Comparison of ENCODE assay signal across 11 cellular contexts in genomic region chr6:126672654-126673053, GRCh38.
DNase-seq lines count a peak whose midpoint lies in the region; ATAC-seq and TF ChIP-seq lines count a peak whose summit lies in the region.
"Had no signal": no experiment of that assay in that cellular context is flagged by ENCODE, and none has a peak within 500 bp of the region (broad histone marks: within the 10 kb centered on the region; RNA-seq: fewer than 3 reads in every experiment).

No MANE protein-coding gene starts in this region.

- intact Hi-C loops in left colon (cut with DNase I, micrococcal nuclease) = no loop called here

- no peak for TF ChIP-seq CTCF in HFFc6 (IDR thresholded peaks at IDR 0.05)

- DNase-seq in HFFc6 (no peak), myocyte (ENCODE audit: low read depth) (peak; percentile 66), NCI-H82 treated with DMSO at 0.1 percent for 48 hours (lab: John Stamatoyannopoulos, UW; ENCODE audit: unreplicated experiment) (no peak), T-helper 9 cell (no peak), left colon (no peak), activated gamma-delta T cell (lab: John Stamatoyannopoulos, UW) (no peak)
- DNase-seq: head of caudate nucleus; NCI-H345; stimulated activated CD4-positive, alpha-beta T cell treated with anti-CD3 and anti-CD28 coated beads, Interleukin-1b, Interleukin-23, amount 100 ng/mL, for 48 hours had no signal

- 0 out of 2 replicates have a peak, but pooled peaks cover 6% of the 10 kb centered on the region for H3K4me1 Mint-ChIP-seq in HFFc6 (ENCODE audit: low read depth)

- peaks cover 2% of the 10 kb centered on the region for H3K27me3 Mint-ChIP-seq in HFFc6 (ENCODE audit: insufficient read depth)

- H3K9me3 Mint-ChIP-seq in HFFc6 = peaks cover 6% of the 10 kb centered on the region; the same call in 1 of the 2 replicates

- no peak overlapping the region for H3K27ac Mint-ChIP-seq in HFFc6

- 0 out of 2 replicates have a peak, but pooled peaks cover 5% of the 10 kb centered on the region for H3K36me3 Mint-ChIP-seq in HFFc6 (ENCODE audit: low read depth)

- ATAC-seq in GM18907 (IDR thresholded peaks at IDR 0.05; ENCODE audit: unreplicated experiment) (peak; percentile 93), HG03460 (IDR thresholded peaks at IDR 0.05; ENCODE audit: unreplicated experiment) (peak; percentile 92), left colon (no peak)

- H3K4me3 Mint-ChIP-seq in HFFc6 = 0 out of 2 replicates have a peak overlapping the region, but pooled peaks have one; percentile 5
